14 cellular contexts compared by ENCODE assay signal in genomic region chr7:110646814-110647213, GRCh38.
DNase-seq lines count a peak whose midpoint lies in the region; ATAC-seq and TF ChIP-seq lines count a peak whose summit lies in the region.
"Had no signal": no experiment of that assay in that cellular context is flagged by ENCODE, and none has a peak within 500 bp of the region (broad histone marks: within the 10 kb centered on the region; RNA-seq: fewer than 3 reads in every experiment).

No MANE protein-coding gene starts in this region.

- DNase-seq in SK-N-SH (no peak), SK-N-DZ (ENCODE audit: low spot score) (peak; percentile 70), mesendoderm (peak; percentile 34), putamen (ENCODE audit: low spot score) (no peak), GM20000 (ENCODE audit: low spot score) (no peak), NCI-H1092 (lab: John Stamatoyannopoulos, UW) (no peak)
- DNase-seq: 8988T; CD4-positive, alpha-beta memory T cell; DMS79 treated with DMSO at 0.1 percent for 48 hours; GF-D8; H9 had no signal

- H3K9me3 ChIP-seq in SK-N-SH = no peaks in the 10 kb centered on the region
- H3K9me3 ChIP-seq: BLaER1 had no signal

- no peak overlapping the region for H3K23ac ChIP-seq in mesendoderm (ENCODE audit: low read length)

- no peak overlapping the region for H2BK120ac ChIP-seq in mesendoderm (ENCODE audit: low read depth, low read length)

- WGBS in SK-N-SH (ENCODE audit: low lambda C conversion rate) = 71% methylated on average over 2 of the region's 2 CpGs
- WGBS in mesendoderm (ENCODE audit: extremely low coverage, insufficient coverage, low lambda C conversion rate) = no CpG with 5 or more reads among the region's 2 CpGs

- no peaks in the 10 kb centered on the region for H3K27me3 ChIP-seq in SK-N-SH (ENCODE audit: insufficient read depth)
- H3K27me3 ChIP-seq in mesendoderm (ENCODE audit: insufficient read depth, low read length, poor library complexity) = no peaks in the 10 kb centered on the region
- H3K27me3 ChIP-seq: BLaER1 had no signal

- no peak for TF ChIP-seq CTCF in SK-N-SH (IDR thresholded peaks at IDR 0.05)
- TF ChIP-seq CTCF in GM20000 (IDR thresholded peaks at IDR 0.05; ENCODE audit: extremely low read depth, missing control alignments) = no peak

- H3K4ac ChIP-seq in mesendoderm (ENCODE audit: low read depth, low read length) = no peak overlapping the region

- no peak overlapping the region for H4K5ac ChIP-seq in mesendoderm (ENCODE audit: low read length)

- H4K8ac ChIP-seq in mesendoderm (ENCODE audit: low read depth, low read length) = no peak overlapping the region

- no peaks in the 10 kb centered on the region for H3K79me2 ChIP-seq in SK-N-SH (ENCODE audit: insufficient read depth)
- no peaks in the 10 kb centered on the region for H3K79me2 ChIP-seq in mesendoderm (ENCODE audit: control insufficient read depth, insufficient read depth, low read length)

- 0 out of 2 replicates have a peak, but pooled peaks cover 3% of the 10 kb centered on the region for H3K9me2 ChIP-seq in SK-N-SH

- no peaks in the 10 kb centered on the region for H3K79me1 ChIP-seq in mesendoderm (ENCODE audit: low read length)

- no peak for TF ChIP-seq EP300 in SK-N-SH (IDR thresholded peaks at IDR 0.05; ENCODE audit: borderline replicate concordance in 1 of 2, low read depth in 1 of 2, low read length in 1 of 2)

- H3K27ac ChIP-seq in SK-N-SH (ENCODE audit: low read depth in 2 of 2, low read length in 1 of 2) = no peak overlapping the region
- H3K27ac ChIP-seq in mesendoderm (ENCODE audit: low read depth, low read length) = no peak overlapping the region
- H3K27ac ChIP-seq: BLaER1 had no signal

- H2BK5ac ChIP-seq in mesendoderm (ENCODE audit: low read length) = no peak overlapping the region

- H3K4me2 ChIP-seq in SK-N-SH = no peak overlapping the region
- no peak overlapping the region for H3K4me2 ChIP-seq in mesendoderm (ENCODE audit: low read length)
- H3K4me2 ChIP-seq: BLaER1 had no signal

- H3K9ac ChIP-seq in SK-N-SH = no peak overlapping the region
- H3K9ac ChIP-seq in mesendoderm (ENCODE audit: low read length) = no peak overlapping the region
- H3K9ac ChIP-seq: BLaER1 had no signal

- H3K36me3 ChIP-seq in SK-N-SH (replicated peaks in 1 of 2; ENCODE audit: control insufficient read depth in 1 of 2, insufficient read depth in 2 of 2, low read length in 1 of 2) = no peaks in the 10 kb centered on the region
- H3K36me3 ChIP-seq in mesendoderm (ENCODE audit: control insufficient read depth, insufficient read depth, low read length) = no peaks in the 10 kb centered on the region
- H3K36me3 ChIP-seq: BLaER1 had no signal

- POLR2A ChIA-PET in SK-N-SH (lab: Yijun Ruan, JAX) = no interaction called here

- TF ChIP-seq RAD21 in SK-N-SH (IDR thresholded peaks at IDR 0.05; ENCODE audit: low read length) = no peak

- H3K4me3 ChIP-seq in SK-N-SH (ENCODE audit: low read depth in 2 of 2, low read length in 1 of 2) (no peak overlapping the region), mesendoderm (ENCODE audit: low read length) (no peak overlapping the region)
- H3K4me3 ChIP-seq: BLaER1 had no signal

- H3K56ac ChIP-seq in mesendoderm (ENCODE audit: low read length) = no peak overlapping the region

- H2AFZ ChIP-seq in SK-N-SH (ENCODE audit: low read depth) = no peak overlapping the region

- H3K4me1 ChIP-seq in SK-N-SH (ENCODE audit: control insufficient read depth in 1 of 2, insufficient read depth in 2 of 2, low read depth in 1 of 2, low read length in 1 of 2) (peaks cover 0 to 3% of the 10 kb centered on the region in 2 experiments; a peak in 2 of 4 replicates), mesendoderm (ENCODE audit: control insufficient read depth, low read depth, low read length) (no peaks in the 10 kb centered on the region)

- no peaks in the 10 kb centered on the region for H3F3A ChIP-seq in SK-N-SH (replicated peaks; ENCODE audit: insufficient read depth)

- no peaks in the 10 kb centered on the region for H4K20me1 ChIP-seq in SK-N-SH (ENCODE audit: insufficient read depth)
- H4K20me1 ChIP-seq: BLaER1 had no signal

- H3K18ac ChIP-seq in mesendoderm (ENCODE audit: low read length) = no peak overlapping the region

- no peak overlapping the region for H2BK15ac ChIP-seq in mesendoderm (replicated peaks; ENCODE audit: low read depth)

- H2AK5ac ChIP-seq in mesendoderm (ENCODE audit: low read length) = no peak overlapping the region

- ATAC-seq in SK-N-SH treated with all-trans-retinoic acid at 6 μM for 48 hours = no peak
- ATAC-seq: HepG2 had no signal

- CTCF ChIA-PET in SK-N-SH (lab: Yijun Ruan, JAX) = interaction anchor here (0.6 kb wide), 1 partner anchor 828 kb away, joined by 3 read pairs; no protein-coding TSS in a partner anchor

TF ChIP-seq in SK-N-SH treated with all-trans-retinoic acid at 6 μM for 48 hours, 23 proteins besides CTCF, POLR2A, EP300 and RAD21:
- TF ChIP-seq ISL1 (CRISPR knock-in tag; IDR thresholded peaks at IDR 0.05) = peak; percentile 69
- TF ChIP-seq ZC3H10 (CRISPR knock-in tag; IDR thresholded peaks at IDR 0.05) = no peak
TF ChIP-seq in SK-N-SH treated with all-trans-retinoic acid at 6 μM for 48 hours: peak in this region for 1.

TF ChIP-seq in SK-N-SH, 30 proteins besides CTCF, POLR2A, EP300 and RAD21:
- TF ChIP-seq CHD2 (IDR thresholded peaks at IDR 0.05; ENCODE audit: low read length, partially characterized antibody) (no peak), TCF12 (IDR thresholded peaks at IDR 0.05) (no peak), SMC3 (IDR thresholded peaks at IDR 0.05; ENCODE audit: low read depth, low read length) (no peak), GABPA (IDR thresholded peaks at IDR 0.05; ENCODE audit: low read depth) (no peak), GATA2 (CRISPR knock-in tag; IDR thresholded peaks at IDR 0.05) (no peak), RFX5 (IDR thresholded peaks at IDR 0.05; ENCODE audit: low read length) (no peak), RCOR1 (IDR thresholded peaks at IDR 0.05; ENCODE audit: low read length) (no peak), ELF1 (IDR thresholded peaks at IDR 0.05) (no peak)
- TF ChIP-seq, protein P1, sequence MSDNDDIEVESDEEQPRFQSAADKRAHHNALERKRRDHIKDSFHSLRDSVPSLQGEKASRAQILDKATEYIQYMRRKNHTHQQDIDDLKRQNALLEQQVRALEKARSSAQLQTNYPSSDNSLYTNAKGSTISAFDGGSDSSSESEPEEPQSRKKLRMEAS (IDR thresholded peaks at IDR 0.05; ENCODE audit: low read depth) = no peak

Comparison
In these comparisons a context has a peak if more than half of its experiments do, and no peak if none do; other contexts are left out.
1. DNase-seq: peak in SK-N-DZ (single experiment) and mesendoderm (single experiment); none in SK-N-SH (single experiment), putamen (single experiment), GM20000 (single experiment) and NCI-H1092 (single experiment).